1 cellular context compared by ENCODE assay signal in the genomic region with DNA sequence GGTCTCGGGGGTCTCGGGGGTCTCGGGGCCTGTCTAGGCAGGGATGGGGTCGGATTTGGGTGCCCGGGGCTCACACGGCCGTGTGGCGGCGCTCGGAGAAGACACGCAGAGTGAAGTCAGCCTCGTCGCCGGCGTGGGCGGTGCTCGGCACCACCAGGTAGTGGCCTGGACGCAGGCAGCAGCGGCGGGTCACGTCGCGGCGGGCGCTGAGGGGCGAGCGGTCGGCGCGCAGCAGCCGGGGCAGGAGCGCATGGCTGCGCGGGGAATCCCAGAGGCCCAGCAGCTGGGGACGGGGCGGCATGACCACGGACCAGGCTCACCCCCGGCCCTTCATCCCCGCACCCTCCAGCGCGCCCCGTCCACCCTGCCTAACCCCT.
TF ChIP-seq lines count a peak whose summit lies in the region.

No MANE protein-coding gene starts in this region.

TF ChIP-seq in HepG2, 621 proteins besides CTCF, POLR2A, EP300 and RAD21 (continued from another document):
- TF ChIP-seq, protein P1, sequence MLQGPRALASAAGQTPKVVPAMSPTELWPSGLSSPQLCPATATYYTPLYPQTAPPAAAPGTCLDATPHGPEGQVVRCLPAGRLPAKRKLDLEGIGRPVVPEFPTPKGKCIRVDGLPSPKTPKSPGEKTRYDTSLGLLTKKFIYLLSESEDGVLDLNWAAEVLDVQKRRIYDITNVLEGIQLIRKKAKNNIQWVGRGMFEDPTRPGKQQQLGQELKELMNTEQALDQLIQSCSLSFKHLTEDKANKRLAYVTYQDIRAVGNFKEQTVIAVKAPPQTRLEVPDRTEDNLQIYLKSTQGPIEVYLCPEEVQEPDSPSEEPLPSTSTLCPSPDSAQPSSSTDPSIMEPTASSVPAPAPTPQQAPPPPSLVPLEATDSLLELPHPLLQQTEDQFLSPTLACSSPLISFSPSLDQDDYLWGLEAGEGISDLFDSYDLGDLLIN (CRISPR knock-in tag; IDR thresholded peaks at IDR 0.05; ENCODE audit: borderline replicate concordance) = no peak
- TF ChIP-seq, protein P2, sequence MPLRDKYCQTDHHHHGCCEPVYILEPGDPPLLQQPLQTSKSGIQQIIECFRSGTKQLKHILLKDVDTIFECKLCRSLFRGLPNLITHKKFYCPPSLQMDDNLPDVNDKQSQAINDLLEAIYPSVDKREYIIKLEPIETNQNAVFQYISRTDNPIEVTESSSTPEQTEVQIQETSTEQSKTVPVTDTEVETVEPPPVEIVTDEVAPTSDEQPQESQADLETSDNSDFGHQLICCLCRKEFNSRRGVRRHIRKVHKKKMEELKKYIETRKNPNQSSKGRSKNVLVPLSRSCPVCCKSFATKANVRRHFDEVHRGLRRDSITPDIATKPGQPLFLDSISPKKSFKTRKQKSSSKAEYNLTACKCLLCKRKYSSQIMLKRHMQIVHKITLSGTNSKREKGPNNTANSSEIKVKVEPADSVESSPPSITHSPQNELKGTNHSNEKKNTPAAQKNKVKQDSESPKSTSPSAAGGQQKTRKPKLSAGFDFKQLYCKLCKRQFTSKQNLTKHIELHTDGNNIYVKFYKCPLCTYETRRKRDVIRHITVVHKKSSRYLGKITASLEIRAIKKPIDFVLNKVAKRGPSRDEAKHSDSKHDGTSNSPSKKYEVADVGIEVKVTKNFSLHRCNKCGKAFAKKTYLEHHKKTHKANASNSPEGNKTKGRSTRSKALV (CRISPR knock-in tag; IDR thresholded peaks at IDR 0.05) = no peak
- TF ChIP-seq ZSCAN30 (CRISPR knock-in tag; IDR thresholded peaks at IDR 0.05) (no peak), ZNF570 (CRISPR knock-in tag; IDR thresholded peaks at IDR 0.05; ENCODE audit: borderline replicate concordance) (no peak), ZNF687 (CRISPR knock-in tag; IDR thresholded peaks at IDR 0.05) (peak; percentile 45; the same call in 1 of the 2 replicates), RARA (CRISPR knock-in tag; IDR thresholded peaks at IDR 0.05) (no peak), DBP (CRISPR knock-in tag; IDR thresholded peaks at IDR 0.05; ENCODE audit: not compliant biosample characterization) (no peak), ISL2 (CRISPR knock-in tag; IDR thresholded peaks at IDR 0.05) (no peak), BCL6 (CRISPR knock-in tag; IDR thresholded peaks at IDR 0.05) (no peak), NFE2L1 (CRISPR knock-in tag; IDR thresholded peaks at IDR 0.05; ENCODE audit: borderline replicate concordance) (no peak), TCF12 (IDR thresholded peaks at IDR 0.05) (no peak), TCF12 (CRISPR knock-in tag; IDR thresholded peaks at IDR 0.05) (no peak), THAP7 (CRISPR knock-in tag; IDR thresholded peaks at IDR 0.05) (no peak), ZNF142 (CRISPR knock-in tag; IDR thresholded peaks at IDR 0.05) (no peak), ZNF891 (CRISPR knock-in tag; IDR thresholded peaks at IDR 0.05) (no peak), ONECUT2 (CRISPR knock-in tag; IDR thresholded peaks at IDR 0.05) (no peak), ZEB1 (IDR thresholded peaks at IDR 0.05; ENCODE audit: insufficient replicate concordance, low read depth) (no peak), ZNF703 (CRISPR knock-in tag; IDR thresholded peaks at IDR 0.05; ENCODE audit: borderline replicate concordance) (no peak), U2AF2 (IDR thresholded peaks at IDR 0.05; ENCODE audit: low read depth, low read length) (no peak), TSC22D2 (CRISPR knock-in tag; IDR thresholded peaks at IDR 0.05; ENCODE audit: borderline replicate concordance) (no peak), ELF1 (CRISPR knock-in tag; IDR thresholded peaks at IDR 0.05) (no peak), PBX3 (CRISPR knock-in tag; IDR thresholded peaks at IDR 0.05; ENCODE audit: borderline replicate concordance) (no peak), CBX5 (CRISPR knock-in tag; IDR thresholded peaks at IDR 0.05; ENCODE audit: borderline replicate concordance) (no peak), ZMYM2 (CRISPR knock-in tag; IDR thresholded peaks at IDR 0.05) (no peak)
- TF ChIP-seq, protein P3, sequence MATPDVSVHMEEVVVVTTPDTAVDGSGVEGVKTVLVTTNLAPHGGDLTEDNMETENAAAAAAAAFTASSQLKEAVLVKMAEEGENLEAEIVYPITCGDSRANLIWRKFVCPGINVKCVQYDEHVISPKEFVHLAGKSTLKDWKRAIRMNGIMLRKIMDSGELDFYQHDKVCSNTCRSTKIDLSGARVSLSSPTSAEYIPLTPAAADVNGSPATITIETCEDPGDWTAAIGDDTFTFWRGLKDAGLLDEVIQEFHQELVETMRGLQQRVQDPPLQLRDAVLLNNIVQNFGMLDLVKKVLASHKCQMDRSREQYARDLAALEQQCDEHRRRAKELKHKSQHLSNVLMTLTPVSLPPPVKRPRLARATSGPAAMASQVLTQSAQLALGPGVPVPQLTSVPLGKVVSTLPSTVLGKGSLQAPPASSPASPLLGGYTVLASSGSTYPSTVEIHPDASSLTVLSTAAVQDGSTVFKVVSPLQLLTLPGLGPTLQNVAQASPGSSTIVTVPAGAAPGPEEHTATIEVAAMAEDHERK (CRISPR knock-in tag; IDR thresholded peaks at IDR 0.05; ENCODE audit: low read depth) = no peak
- TF ChIP-seq, protein P4, sequence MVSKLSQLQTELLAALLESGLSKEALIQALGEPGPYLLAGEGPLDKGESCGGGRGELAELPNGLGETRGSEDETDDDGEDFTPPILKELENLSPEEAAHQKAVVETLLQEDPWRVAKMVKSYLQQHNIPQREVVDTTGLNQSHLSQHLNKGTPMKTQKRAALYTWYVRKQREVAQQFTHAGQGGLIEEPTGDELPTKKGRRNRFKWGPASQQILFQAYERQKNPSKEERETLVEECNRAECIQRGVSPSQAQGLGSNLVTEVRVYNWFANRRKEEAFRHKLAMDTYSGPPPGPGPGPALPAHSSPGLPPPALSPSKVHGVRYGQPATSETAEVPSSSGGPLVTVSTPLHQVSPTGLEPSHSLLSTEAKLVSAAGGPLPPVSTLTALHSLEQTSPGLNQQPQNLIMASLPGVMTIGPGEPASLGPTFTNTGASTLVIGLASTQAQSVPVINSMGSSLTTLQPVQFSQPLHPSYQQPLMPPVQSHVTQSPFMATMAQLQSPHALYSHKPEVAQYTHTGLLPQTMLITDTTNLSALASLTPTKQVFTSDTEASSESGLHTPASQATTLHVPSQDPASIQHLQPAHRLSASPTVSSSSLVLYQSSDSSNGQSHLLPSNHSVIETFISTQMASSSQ (IDR thresholded peaks at IDR 0.05; ENCODE audit: low read depth) = no peak
- TF ChIP-seq, protein P4 (CRISPR knock-in tag; IDR thresholded peaks at IDR 0.05; ENCODE audit: borderline replicate concordance) = no peak
